1 cellular context compared by ENCODE assay signal in the genomic region with DNA sequence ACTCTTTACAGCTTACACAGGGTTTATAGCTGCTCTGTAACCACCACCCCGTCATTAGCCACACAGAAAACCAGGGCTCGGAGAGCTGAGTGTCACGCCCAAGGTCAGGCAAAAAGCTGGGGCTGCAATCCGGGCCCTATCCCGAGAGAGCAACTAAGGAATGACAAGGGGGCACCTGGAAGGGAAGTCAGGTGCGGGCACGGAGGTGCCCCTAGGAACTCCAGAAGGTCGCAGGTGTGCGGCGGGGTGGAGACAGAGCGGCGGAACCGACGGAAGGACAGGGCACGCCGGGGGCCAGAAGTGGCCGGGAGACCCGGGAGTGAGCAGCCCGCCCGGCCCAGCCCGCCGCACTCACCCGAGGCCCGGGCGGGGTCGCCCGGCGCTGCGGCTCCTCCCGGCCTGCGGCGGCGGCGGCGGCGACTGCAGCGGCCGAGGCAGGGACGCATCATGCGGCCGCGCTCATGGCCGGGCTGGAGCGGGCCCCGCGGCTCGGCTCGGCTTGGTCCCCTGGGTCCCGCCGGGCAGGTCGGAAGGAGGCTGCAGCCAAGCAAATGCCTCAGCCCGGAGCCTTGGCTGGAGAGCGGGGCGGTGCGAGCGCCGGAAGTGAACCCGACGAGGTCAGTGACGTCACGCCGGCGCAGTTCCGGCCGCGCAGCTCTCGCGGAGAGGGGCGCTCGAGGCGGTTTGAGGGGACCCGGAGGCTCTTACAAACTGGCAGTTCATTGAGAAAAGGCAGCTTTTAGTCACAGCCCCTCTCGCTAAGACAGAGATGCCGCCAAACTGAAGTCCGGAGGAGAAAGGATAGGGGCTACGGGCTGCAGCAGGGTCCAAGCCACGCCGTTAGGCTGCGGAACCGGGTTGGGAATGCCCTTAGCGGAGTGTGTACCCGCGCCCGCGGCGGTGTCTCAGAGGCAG.
TF ChIP-seq lines count a peak whose summit lies in the region.

Gene ZDHHC7 (minus strand): TSS at position 605 of the 915 bp plus-strand sequence. CDS start 20,917 bp downstream, outside the sequence.

TF ChIP-seq in K562, 482 proteins besides CTCF, POLR2A, EP300 and RAD21 (continued from another document and continues in another):
- TF ChIP-seq PRDM10 (IDR thresholded peaks at IDR 0.05; ENCODE audit: partially characterized antibody) (no peak), TGIF2 (CRISPR knock-in tag; IDR thresholded peaks at IDR 0.05) (0 out of 2 replicates have a peak, but pooled peaks have one; percentile 53), TCFL5 (CRISPR knock-in tag; conservative IDR thresholded peaks at IDR 0.05) (0 out of 2 replicates have a peak, but pooled peaks have one; percentile 37), SOX6 (IDR thresholded peaks at IDR 0.05) (0 out of 2 replicates have a peak, but pooled peaks have one; percentile 59), NR2C2 (CRISPR knock-in tag; IDR thresholded peaks at IDR 0.05) (peak; percentile 97), NR2C2 (tag; IDR thresholded peaks at IDR 0.05) (peak; percentile 100), ZFX (CRISPR knock-in tag; IDR thresholded peaks at IDR 0.05) (peak; percentile 83), E2F3 (CRISPR knock-in tag; IDR thresholded peaks at IDR 0.05) (no peak; the same call in 1 of the 2 replicates), CEBPB (tag; IDR thresholded peaks at IDR 0.05) (no peak), ZBTB1 (CRISPR knock-in tag; IDR thresholded peaks at IDR 0.05; ENCODE audit: borderline replicate concordance, low read depth) (no peak; the same call in 1 of the 2 replicates), MAFF (IDR thresholded peaks at IDR 0.05; ENCODE audit: low read length) (no peak), ZBTB12 (CRISPR knock-in tag; IDR thresholded peaks at IDR 0.05) (peak; percentile 94), NFIC (IDR thresholded peaks at IDR 0.05) (peak; percentile 46; the same call in 1 of the 2 replicates), ZNF696 (CRISPR knock-in tag; conservative IDR thresholded peaks at IDR 0.05) (no peak), SREBF1 (IDR thresholded peaks at IDR 0.05; ENCODE audit: borderline replicate concordance, low read depth, low read length) (no peak), POLR2AphosphoS5 (IDR thresholded peaks at IDR 0.05; ENCODE audit: control insufficient read depth, insufficient read depth, low read depth, low read length) (peak; percentile 92), HMG20A (CRISPR knock-in tag; conservative IDR thresholded peaks at IDR 0.05) (no peak), ZNF436 (CRISPR knock-in tag; IDR thresholded peaks at IDR 0.05) (0 out of 2 replicates have a peak, but pooled peaks have one; percentile 47), ZNF165 (CRISPR knock-in tag; IDR thresholded peaks at IDR 0.05; ENCODE audit: borderline replicate concordance) (no peak), KDM4B (IDR thresholded peaks at IDR 0.05; ENCODE audit: borderline replicate concordance in 2 of 2, low read depth in 1 of 2) (peak in 1 of 2 experiments; percentile 42; a peak in 1 of 4 replicates), HNRNPH1 (optimal IDR thresholded peaks at IDR 0.05; ENCODE audit: low read depth, low read length) (no peak), CHD4 (IDR thresholded peaks at IDR 0.05; ENCODE audit: insufficient read depth, insufficient replicate concordance, low read depth, low read length, poor library complexity, severe bottlenecking) (no peak), LCOR (CRISPR knock-in tag; IDR thresholded peaks at IDR 0.05) (no peak), PTTG1 (tag; IDR thresholded peaks at IDR 0.05; ENCODE audit: low read depth) (no peak), ZNF717 (CRISPR knock-in tag; IDR thresholded peaks at IDR 0.05) (no peak), ZNF318 (IDR thresholded peaks at IDR 0.05; ENCODE audit: borderline replicate concordance in 1 of 2, low read depth in 1 of 2) (no peak), ZNF583 (CRISPR knock-in tag; IDR thresholded peaks at IDR 0.05) (no peak), HDGF (IDR thresholded peaks at IDR 0.05) (no peak)
- TF ChIP-seq, protein P1, sequence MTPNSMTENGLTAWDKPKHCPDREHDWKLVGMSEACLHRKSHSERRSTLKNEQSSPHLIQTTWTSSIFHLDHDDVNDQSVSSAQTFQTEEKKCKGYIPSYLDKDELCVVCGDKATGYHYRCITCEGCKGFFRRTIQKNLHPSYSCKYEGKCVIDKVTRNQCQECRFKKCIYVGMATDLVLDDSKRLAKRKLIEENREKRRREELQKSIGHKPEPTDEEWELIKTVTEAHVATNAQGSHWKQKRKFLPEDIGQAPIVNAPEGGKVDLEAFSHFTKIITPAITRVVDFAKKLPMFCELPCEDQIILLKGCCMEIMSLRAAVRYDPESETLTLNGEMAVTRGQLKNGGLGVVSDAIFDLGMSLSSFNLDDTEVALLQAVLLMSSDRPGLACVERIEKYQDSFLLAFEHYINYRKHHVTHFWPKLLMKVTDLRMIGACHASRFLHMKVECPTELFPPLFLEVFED (CRISPR knock-in tag; conservative IDR thresholded peaks at IDR 0.05) = peak; percentile 78; the same call in 1 of the 2 replicates
- TF ChIP-seq, protein P2, sequence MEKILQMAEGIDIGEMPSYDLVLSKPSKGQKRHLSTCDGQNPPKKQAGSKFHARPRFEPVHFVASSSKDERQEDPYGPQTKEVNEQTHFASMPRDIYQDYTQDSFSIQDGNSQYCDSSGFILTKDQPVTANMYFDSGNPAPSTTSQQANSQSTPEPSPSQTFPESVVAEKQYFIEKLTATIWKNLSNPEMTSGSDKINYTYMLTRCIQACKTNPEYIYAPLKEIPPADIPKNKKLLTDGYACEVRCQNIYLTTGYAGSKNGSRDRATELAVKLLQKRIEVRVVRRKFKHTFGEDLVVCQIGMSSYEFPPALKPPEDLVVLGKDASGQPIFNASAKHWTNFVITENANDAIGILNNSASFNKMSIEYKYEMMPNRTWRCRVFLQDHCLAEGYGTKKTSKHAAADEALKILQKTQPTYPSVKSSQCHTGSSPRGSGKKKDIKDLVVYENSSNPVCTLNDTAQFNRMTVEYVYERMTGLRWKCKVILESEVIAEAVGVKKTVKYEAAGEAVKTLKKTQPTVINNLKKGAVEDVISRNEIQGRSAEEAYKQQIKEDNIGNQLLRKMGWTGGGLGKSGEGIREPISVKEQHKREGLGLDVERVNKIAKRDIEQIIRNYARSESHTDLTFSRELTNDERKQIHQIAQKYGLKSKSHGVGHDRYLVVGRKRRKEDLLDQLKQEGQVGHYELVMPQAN (IDR thresholded peaks at IDR 0.05; ENCODE audit: borderline replicate concordance) = peak; percentile 75; the same call in 1 of the 2 replicates
- TF ChIP-seq, protein P3, sequence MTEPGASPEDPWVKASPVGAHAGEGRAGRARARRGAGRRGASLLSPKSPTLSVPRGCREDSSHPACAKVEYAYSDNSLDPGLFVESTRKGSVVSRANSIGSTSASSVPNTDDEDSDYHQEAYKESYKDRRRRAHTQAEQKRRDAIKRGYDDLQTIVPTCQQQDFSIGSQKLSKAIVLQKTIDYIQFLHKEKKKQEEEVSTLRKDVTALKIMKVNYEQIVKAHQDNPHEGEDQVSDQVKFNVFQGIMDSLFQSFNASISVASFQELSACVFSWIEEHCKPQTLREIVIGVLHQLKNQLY (CRISPR knock-in tag; conservative IDR thresholded peaks at IDR 0.05) = no peak
- TF ChIP-seq, protein P4, sequence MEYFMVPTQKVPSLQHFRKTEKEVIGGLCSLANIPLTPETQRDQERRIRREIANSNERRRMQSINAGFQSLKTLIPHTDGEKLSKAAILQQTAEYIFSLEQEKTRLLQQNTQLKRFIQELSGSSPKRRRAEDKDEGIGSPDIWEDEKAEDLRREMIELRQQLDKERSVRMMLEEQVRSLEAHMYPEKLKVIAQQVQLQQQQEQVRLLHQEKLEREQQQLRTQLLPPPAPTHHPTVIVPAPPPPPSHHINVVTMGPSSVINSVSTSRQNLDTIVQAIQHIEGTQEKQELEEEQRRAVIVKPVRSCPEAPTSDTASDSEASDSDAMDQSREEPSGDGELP (CRISPR knock-in tag; IDR thresholded peaks at IDR 0.05; ENCODE audit: borderline replicate concordance) = peak; percentile 33; the same call in 1 of the 2 replicates
- TF ChIP-seq, protein P5, sequence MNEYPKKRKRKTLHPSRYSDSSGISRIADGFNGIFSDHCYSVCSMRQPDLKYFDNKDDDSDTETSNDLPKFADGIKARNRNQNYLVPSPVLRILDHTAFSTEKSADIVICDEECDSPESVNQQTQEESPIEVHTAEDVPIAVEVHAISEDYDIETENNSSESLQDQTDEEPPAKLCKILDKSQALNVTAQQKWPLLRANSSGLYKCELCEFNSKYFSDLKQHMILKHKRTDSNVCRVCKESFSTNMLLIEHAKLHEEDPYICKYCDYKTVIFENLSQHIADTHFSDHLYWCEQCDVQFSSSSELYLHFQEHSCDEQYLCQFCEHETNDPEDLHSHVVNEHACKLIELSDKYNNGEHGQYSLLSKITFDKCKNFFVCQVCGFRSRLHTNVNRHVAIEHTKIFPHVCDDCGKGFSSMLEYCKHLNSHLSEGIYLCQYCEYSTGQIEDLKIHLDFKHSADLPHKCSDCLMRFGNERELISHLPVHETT (CRISPR knock-in tag; conservative IDR thresholded peaks at IDR 0.05 in 1 of 2, IDR thresholded peaks at IDR 0.05 in 1 of 2) = peak in 1 of 2 experiments; percentile 89; a peak in 2 of 4 replicates
